Comparison of ENCODE assay signal across 12 cellular contexts in the genomic region with DNA sequence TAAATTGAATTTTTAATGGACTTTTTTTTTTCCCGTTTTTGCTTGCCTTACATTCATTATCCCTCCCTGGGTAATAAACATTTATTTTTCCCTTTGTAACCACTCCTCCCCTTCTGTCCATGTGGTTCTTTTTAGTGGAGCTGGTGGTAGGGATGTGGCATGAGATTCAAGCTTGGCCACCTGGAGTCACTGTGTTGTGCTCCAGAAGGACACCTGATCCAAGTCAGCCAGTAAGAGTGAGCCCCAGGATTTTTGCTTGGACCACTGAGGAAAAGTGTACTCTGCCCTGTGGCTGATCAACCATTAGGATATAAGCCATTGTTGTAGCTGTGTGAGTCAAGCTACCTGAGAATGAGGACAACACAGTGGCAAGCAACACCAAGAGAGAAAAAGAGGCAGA. TPM values are rescaled to one million over a fixed set of nuclear protein-coding genes. Genes with fewer than 3 reads are reported as not detected.
DNase-seq lines count a peak whose midpoint lies in the region; TF ChIP-seq lines count a peak whose summit lies in the region.
"Had no signal": no experiment of that assay in that cellular context is flagged by ENCODE, and none has a peak within 500 bp of the region (broad histone marks: within the 10 kb centered on the region; RNA-seq: fewer than 3 reads in every experiment).

No MANE protein-coding gene starts in this region.

- no peaks in the 10 kb centered on the region for H3K27me3 Mint-ChIP-seq in T-helper 2 cell treated with Interferon-gamma antibody and Interleukin-4, amounts not matched to agents 5 μg/mL and 100 μg/mL, for 36 hours (ENCODE audit: low read depth)

- H2BK120ac ChIP-seq in mesenchymal stem cell (ENCODE audit: low read depth, low read length): no peak overlapping the region

- H2AFZ ChIP-seq in GM23248 (no peak overlapping the region), mesenchymal stem cell (ENCODE audit: low read depth, low read length) (no peak overlapping the region)

- peak overlapping the region in 1 of 2 experiments; percentile 77 for H2BK12ac ChIP-seq in mesenchymal stem cell (ENCODE audit: low read length in 2 of 2)

- DNase-seq in T-helper 2 cell treated with Interferon-gamma antibody and Interleukin-4, amounts not matched to agents 5 μg/mL and 100 μg/mL, for 36 hours (ENCODE audit: low spot score): no peak
- no peak for DNase-seq in T-helper 2 cell
- DNase-seq in GM23248: no peak
- peak; percentile 55 for DNase-seq in SW480 (ENCODE audit: low spot score)
- no peak for DNase-seq in mesenchymal stem cell
- DNase-seq in ecto neural progenitor cell (ENCODE audit: low spot score): no peak
- DNase-seq in islet precursor cell: no peak
- no peak for DNase-seq in A673 (ENCODE audit: low spot score)
- DNase-seq: activated CD4-positive, alpha-beta T cell treated with anti-CD3 and anti-CD28 coated beads, Interleukin-2, amount 50 U/mL, for 48 hours; central memory CD4-positive, alpha-beta T cell; kidney; NCI-H226 had no signal

- TF ChIP-seq CTCF in A673 (conservative IDR thresholded peaks at IDR 0.05; ENCODE audit: low read depth, low read length): no peak

- H3K4ac ChIP-seq in mesenchymal stem cell (ENCODE audit: low read depth in 1 of 2, low read length in 2 of 2): peak overlapping the region in 1 of 2 experiments; percentile 4

- peaks cover 22% of the 10 kb centered on the region for H3F3A ChIP-seq in GM23248 (ENCODE audit: insufficient read depth)

- POLR2A ChIA-PET in A673 (lab: Charles Lee; ENCODE audit: low non-redundant PET): no interaction called here

- CTCF ChIA-PET in A673 (lab: Charles Lee): no interaction called here

- peaks cover 21% of the 10 kb centered on the region for H3K4me1 ChIP-seq in GM23248 (ENCODE audit: insufficient read depth)
- H3K4me1 ChIP-seq in mesenchymal stem cell (ENCODE audit: control insufficient read depth, insufficient read depth, low read depth, low read length): no peaks in the 10 kb centered on the region
- H3K4me1 ChIP-seq in A673 (ENCODE audit: insufficient read depth, low read length, poor library complexity, severe bottlenecking): peaks cover 20% of the 10 kb centered on the region

- H3K27ac ChIP-seq in GM23248: peak overlapping the region; percentile 52
- H3K27ac ChIP-seq in mesenchymal stem cell (ENCODE audit: low read length, poor library complexity, severe bottlenecking): no peak overlapping the region
- no peak overlapping the region for H3K27ac ChIP-seq in A673 (ENCODE audit: low read depth, low read length, poor library complexity, severe bottlenecking)

- H3K4me1 Mint-ChIP-seq in T-helper 2 cell treated with Interferon-gamma antibody and Interleukin-4, amounts not matched to agents 5 μg/mL and 100 μg/mL, for 36 hours (ENCODE audit: low read depth): peaks cover 50% of the 10 kb centered on the region

- H3K4me3 ChIP-seq in GM23248 (no peak overlapping the region), mesenchymal stem cell (ENCODE audit: insufficient read depth in 1 of 2, low read depth in 1 of 2, low read length in 2 of 2) (no peak overlapping the region), A673 (ENCODE audit: low read depth, low read length, poor library complexity, severe bottlenecking) (no peak overlapping the region)

- no peak overlapping the region for H2AK5ac ChIP-seq in mesenchymal stem cell (ENCODE audit: low read length, severe bottlenecking)

- WGBS in GM23248 (ENCODE audit: low coverage in 1 of 2, low lambda C conversion rate in 2 of 2, missing lambda C conversion rate in 2 of 2), 2 experiments: 96 to 100% methylated on average over 1 of the region's 1 CpG
- WGBS in mesenchymal stem cell: no CpG with 5 or more reads among the region's 1 CpG

- H3K27me3 ChIP-seq in GM23248 (replicated peaks; ENCODE audit: insufficient read depth): no peaks in the 10 kb centered on the region
- no peaks in the 10 kb centered on the region for H3K27me3 ChIP-seq in mesenchymal stem cell (ENCODE audit: control insufficient read depth in 1 of 2, insufficient read depth in 1 of 2, low read length in 2 of 2)
- H3K27me3 ChIP-seq in A673 (replicated peaks; ENCODE audit: insufficient read depth, low read depth, low read length, poor library complexity): no peaks in the 10 kb centered on the region

- no peaks in the 10 kb centered on the region for H4K20me1 ChIP-seq in GM23248 (ENCODE audit: insufficient read depth)

- H3K27ac Mint-ChIP-seq in T-helper 2 cell treated with Interferon-gamma antibody and Interleukin-4, amounts not matched to agents 5 μg/mL and 100 μg/mL, for 36 hours: peak overlapping the region; percentile 56

- no peak overlapping the region for H2BK5ac ChIP-seq in mesenchymal stem cell (ENCODE audit: low read depth, low read length, poor library complexity, severe bottlenecking)

- H3K9me2 ChIP-seq in GM23248 (ENCODE audit: insufficient read depth): no peaks in the 10 kb centered on the region

- H3K18ac ChIP-seq in mesenchymal stem cell (ENCODE audit: low read depth in 1 of 2, low read length in 2 of 2): peak overlapping the region in 1 of 2 experiments; percentile 57

- peaks cover 27% of the 10 kb centered on the region for H3K36me3 Mint-ChIP-seq in T-helper 2 cell treated with Interferon-gamma antibody and Interleukin-4, amounts not matched to agents 5 μg/mL and 100 μg/mL, for 36 hours (ENCODE audit: low read depth)

- H4K8ac ChIP-seq in mesenchymal stem cell (ENCODE audit: low read length): no peak overlapping the region

- intact Hi-C loops in A673 (cut with micrococcal nuclease; ENCODE audit: unreplicated experiment): no loop called here

- no peak overlapping the region for H2BK15ac ChIP-seq in mesenchymal stem cell (ENCODE audit: low read depth, poor library complexity, severe bottlenecking)

- H3K14ac ChIP-seq in mesenchymal stem cell (ENCODE audit: low read length in 2 of 2): no peak overlapping the region

- BruUV-seq in A673 (replicated peaks; lab: Mats Ljungman, UMichigan): no TSS peak

- no peaks in the 10 kb centered on the region for H3K9me3 Mint-ChIP-seq in T-helper 2 cell treated with Interferon-gamma antibody and Interleukin-4, amounts not matched to agents 5 μg/mL and 100 μg/mL, for 36 hours

- in situ Hi-C loops in GM23248 (cut with MboI): no loop called here

- H4K91ac ChIP-seq in mesenchymal stem cell (ENCODE audit: low read length): no peak overlapping the region

- peak overlapping the region; percentile 18 for H3K4me3 Mint-ChIP-seq in T-helper 2 cell treated with Interferon-gamma antibody and Interleukin-4, amounts not matched to agents 5 μg/mL and 100 μg/mL, for 36 hours

- peaks cover under 1% of the 10 kb centered on the region; the same call in 1 of the 2 replicates for H3K79me2 ChIP-seq in GM23248 (ENCODE audit: insufficient read depth)

- H3K36me3 ChIP-seq in GM23248 (ENCODE audit: low read depth) (no peaks in the 10 kb centered on the region), mesenchymal stem cell (ENCODE audit: control insufficient read depth in 1 of 2, insufficient read depth in 2 of 2, low read depth in 1 of 2, low read length in 2 of 2) (peaks cover 0 to 16% of the 10 kb centered on the region in 2 experiments), A673 (ENCODE audit: insufficient read depth, low read length, poor library complexity, severe bottlenecking) (no peaks in the 10 kb centered on the region)

- no peak overlapping the region for H3K23ac ChIP-seq in mesenchymal stem cell (ENCODE audit: low read length in 2 of 2)

- no peak overlapping the region for H3K4me2 ChIP-seq in GM23248 (ENCODE audit: unreplicated experiment)
- no peak overlapping the region for H3K4me2 ChIP-seq in mesenchymal stem cell (ENCODE audit: low read length, poor library complexity, severe bottlenecking)

- H3K9me3 ChIP-seq in GM23248 (ENCODE audit: low read depth): no peaks in the 10 kb centered on the region
- H3K9me3 ChIP-seq in mesenchymal stem cell (ENCODE audit: control insufficient read depth, low read length): no peaks in the 10 kb centered on the region
- H3K9me3 ChIP-seq in A673 (ENCODE audit: low read depth, low read length, poor library complexity, severe bottlenecking): no peaks in the 10 kb centered on the region

- peaks cover 3% of the 10 kb centered on the region for H3K79me1 ChIP-seq in mesenchymal stem cell (replicated peaks; ENCODE audit: low read length, poor library complexity, severe bottlenecking)

- H3K9ac ChIP-seq in GM23248 (no peak overlapping the region), mesenchymal stem cell (ENCODE audit: low read length) (peak overlapping the region; percentile 75)

RNA-seq across cellular contexts. Expression of gene ACTR3, which starts 11.1 kb away (rescaled TPM):
- total RNA-seq in GM23248 (2014; rRNA removed; shearing (Covaris generic)): 343 and 410 TPM in 2 replicates
- 361 and 377 TPM in 2 replicates for polyA plus RNA-seq in GM23248 (2016; fragmentation: Nextera tagmentation; extraction: Ambion mirVana)
- polyA plus RNA-seq in mesenchymal stem cell (2013, experiment 1 of 2): 208 TPM
- polyA plus RNA-seq in mesenchymal stem cell (2013, experiment 2 of 2): 206 TPM
- total RNA-seq in A673 (2021): 282 and 340 TPM in 2 replicates
